Comparison of ENCODE assay signal across 26 cellular contexts in the genomic region with DNA sequence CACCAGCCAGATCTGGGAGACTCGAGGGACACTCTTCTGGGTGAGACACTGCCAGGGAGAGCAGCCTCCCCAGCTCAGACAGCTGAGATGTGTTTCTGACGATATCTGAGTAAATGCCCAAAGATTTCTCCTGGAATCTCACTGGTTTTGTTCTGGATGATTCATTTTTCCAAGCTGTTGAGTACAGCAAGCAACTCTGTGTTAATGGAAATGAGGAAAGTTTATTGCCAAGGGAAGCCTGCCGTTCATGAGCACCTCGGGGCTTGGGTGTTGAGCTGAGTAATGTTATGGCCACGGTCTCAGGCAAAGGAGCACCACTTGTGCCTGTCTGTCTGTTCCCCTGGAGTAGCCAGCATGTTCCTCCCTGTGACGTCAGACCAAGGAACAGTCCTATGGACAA.
"Had no signal": no experiment of that assay in that cellular context is flagged by ENCODE, and none has a peak within 500 bp of the region (broad histone marks: within the 10 kb centered on the region; RNA-seq: fewer than 3 reads in every experiment).

No MANE protein-coding gene starts in this region.

- FAIRE-seq: bronchial epithelial cell had no signal

- H3K4me3 ChIP-seq: adrenal gland, ascending aorta, coronary artery, esophagus muscularis mucosa, gastroesophageal sphincter, lower lobe of right lung, sigmoid colon, spleen, thyroid gland had no signal

- H3K27ac Mint-ChIP-seq: activated B cell treated with CpG ODN at 0.5 μM for 24 hours; activated CD4-positive, alpha-beta T cell treated with anti-CD3 and anti-CD28 coated beads for 36 hours; activated naive CD8-positive, alpha-beta T cell; activated T-helper 2 cell treated with anti-CD3 and anti-CD28 coated beads, Interferon-gamma antibody, Interleukin-2, Interleukin-4, amounts not matched to agents 10 μg/mL and 5 μg/mL and 100 μg/mL, durations not matched to agents 14 hours and 24 hours and 36 hours; naive thymus-derived CD4-positive, alpha-beta T cell; T-helper 1 cell treated with Interleukin-12 subunit alpha and Interleukin-12 subunit beta and Interleukin-4 antibody, amounts not matched to agents 30 μg/mL and 1 μg/mL, for 36 hours had no signal

- DNase-seq: activated B cell treated with CpG ODN at 0.5 μM for 24 hours; activated CD4-positive, alpha-beta T cell treated with anti-CD3 and anti-CD28 coated beads for 36 hours; activated CD4-positive, alpha-beta T cell treated with anti-CD3 and anti-CD28 coated beads, Interleukin-2, amount 50 U/mL, for 48 hours; activated CD8-positive, alpha-beta memory T cell treated with anti-CD3 and anti-CD28 coated beads, Interleukin-2, amount 50 U/mL, for 48 hours; activated naive CD4-positive, alpha-beta T cell; activated T-cell treated with anti-CD3 and anti-CD28 coated beads, Interleukin-2, amount 50 U/mL, for 4 hours; adrenal gland; head of caudate nucleus; islet precursor cell; left colon; mesendoderm; naive thymus-derived CD4-positive, alpha-beta T cell; sigmoid colon; spleen; stimulated activated CD4-positive, alpha-beta T cell treated with anti-CD3 and anti-CD28 coated beads, Interleukin-4, amount 100 ng/mL, for 24 hours; stimulated activated naive CD4-positive, alpha-beta T cell treated with Interleukin-2 at 50 U/mL for 16 hours; thyroid gland had no signal

- H3K9me3 Mint-ChIP-seq: activated B cell treated with CpG ODN at 0.5 μM for 24 hours; activated T-cell treated with anti-CD3 and anti-CD28 coated beads, Interleukin-2, amount 50 U/mL, for 4 hours; activated T-helper 2 cell treated with anti-CD3 and anti-CD28 coated beads, Interferon-gamma antibody, Interleukin-2, Interleukin-4, amounts not matched to agents 10 μg/mL and 5 μg/mL and 100 μg/mL, durations not matched to agents 14 hours and 24 hours and 36 hours; naive thymus-derived CD4-positive, alpha-beta T cell; T-helper 1 cell treated with Interleukin-12 subunit alpha and Interleukin-12 subunit beta and Interleukin-4 antibody, amounts not matched to agents 30 μg/mL and 1 μg/mL, for 36 hours had no signal

- H3K9me3 ChIP-seq: adrenal gland, ascending aorta, esophagus muscularis mucosa, gastroesophageal sphincter, lower lobe of right lung, sigmoid colon, spleen, thyroid gland had no signal

- ATAC-seq: activated CD4-positive, alpha-beta T cell treated with anti-CD3 and anti-CD28 coated beads for 36 hours; activated T-cell treated with anti-CD3 and anti-CD28 coated beads, Interleukin-2, amount 50 U/mL, for 4 hours; gastroesophageal sphincter; left colon; lower lobe of right lung; naive thymus-derived CD4-positive, alpha-beta T cell had no signal

- H3K27ac ChIP-seq: adrenal gland, ascending aorta, esophagus muscularis mucosa, gastroesophageal sphincter, lower lobe of right lung, sigmoid colon, spleen, thyroid gland had no signal

- H3K4me1 ChIP-seq: ascending aorta, esophagus muscularis mucosa, gastroesophageal sphincter, lower lobe of right lung, sigmoid colon, spleen, thyroid gland had no signal

- H3K27me3 ChIP-seq: adrenal gland, ascending aorta, sigmoid colon, thyroid gland had no signal

- H3K4me1 Mint-ChIP-seq: activated B cell treated with CpG ODN at 0.5 μM for 24 hours; activated CD4-positive, alpha-beta T cell treated with anti-CD3 and anti-CD28 coated beads for 36 hours; naive thymus-derived CD4-positive, alpha-beta T cell had no signal

- H3K36me3 Mint-ChIP-seq: activated naive CD8-positive, alpha-beta T cell; naive thymus-derived CD4-positive, alpha-beta T cell had no signal

- H3K36me3 ChIP-seq: adrenal gland, ascending aorta, esophagus muscularis mucosa, gastroesophageal sphincter, lower lobe of right lung, sigmoid colon, spleen, thyroid gland had no signal

- H3K27me3 Mint-ChIP-seq: activated B cell treated with CpG ODN at 0.5 μM for 24 hours; activated naive CD8-positive, alpha-beta T cell; naive thymus-derived CD4-positive, alpha-beta T cell had no signal

- H3K4me3 Mint-ChIP-seq: activated B cell treated with CpG ODN at 0.5 μM for 24 hours; activated CD4-positive, alpha-beta T cell treated with anti-CD3 and anti-CD28 coated beads for 36 hours; activated naive CD8-positive, alpha-beta T cell; activated T-cell treated with anti-CD3 and anti-CD28 coated beads, Interleukin-2, amount 50 U/mL, for 4 hours; naive thymus-derived CD4-positive, alpha-beta T cell; T-helper 1 cell treated with Interleukin-12 subunit alpha and Interleukin-12 subunit beta and Interleukin-4 antibody, amounts not matched to agents 30 μg/mL and 1 μg/mL, for 36 hours had no signal
